ENCODE assay signal across 14 cellular contexts in the genomic region with DNA sequence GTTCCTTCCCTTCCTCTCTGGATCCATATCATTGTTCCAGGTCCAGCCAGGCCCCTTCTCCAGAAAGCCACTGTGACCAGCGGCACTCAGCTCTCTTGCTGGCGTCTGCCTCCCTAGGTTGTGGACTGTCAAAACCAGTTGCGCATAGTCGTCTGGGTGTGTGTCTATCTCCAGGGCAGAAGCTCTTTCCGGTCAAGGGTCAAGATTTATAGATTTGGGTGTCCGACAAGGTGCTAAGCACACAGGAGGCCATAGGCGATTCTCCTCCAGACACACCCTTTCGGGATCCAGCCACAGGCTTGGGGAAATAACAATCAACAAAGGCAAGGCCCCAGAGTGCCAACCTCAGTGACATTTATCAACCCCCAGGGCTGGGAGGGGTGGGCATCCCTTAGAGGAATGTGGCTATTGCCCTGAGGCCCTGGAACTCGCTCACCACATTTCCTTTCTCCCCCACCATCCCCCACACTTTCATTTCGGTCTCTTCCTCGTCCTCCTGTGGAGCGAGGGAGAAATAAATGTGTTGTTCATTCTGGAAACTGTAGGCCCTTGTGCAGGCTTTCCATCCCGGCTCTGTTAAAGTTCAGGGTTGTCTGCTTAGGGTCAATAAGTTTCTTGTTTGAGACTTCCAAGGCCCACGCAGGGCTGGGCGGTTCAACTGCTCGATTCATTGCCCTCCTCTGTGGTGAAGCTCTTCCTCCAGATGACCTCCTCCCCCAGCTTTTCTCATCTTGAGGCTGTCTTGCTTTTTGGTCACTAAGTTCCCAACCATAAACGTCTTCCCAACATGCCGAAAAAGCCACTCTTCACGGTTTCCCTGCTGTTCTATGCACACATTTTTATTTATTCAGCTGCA. TPM values are rescaled to one million over a fixed set of nuclear protein-coding genes. Genes with fewer than 3 reads are reported as not detected.
DNase-seq lines count a peak whose midpoint lies in the region; ATAC-seq, FAIRE-seq and TF ChIP-seq lines count a peak whose summit lies in the region.
"Had no signal": no experiment of that assay in that cellular context is flagged by ENCODE, and none has a peak within 500 bp of the region (broad histone marks: within the 10 kb centered on the region; RNA-seq: fewer than 3 reads in every experiment).

No MANE protein-coding gene starts in this region.

- H3K4me3 Mint-ChIP-seq in nephron progenitor cell = peak overlapping the region; percentile 6
- no peak overlapping the region for H3K4me3 Mint-ChIP-seq in CD4-positive, alpha-beta memory T cell
- H3K4me3 Mint-ChIP-seq: activated B cell treated with CpG ODN at 0.5 μM for 24 hours; activated naive CD4-positive, alpha-beta T cell treated with anti-CD3 and anti-CD28 coated beads, Interleukin-2, amount 50 U/mL, for 24 hours had no signal

- H3K9me3 Mint-ChIP-seq in nephron progenitor cell = no peaks in the 10 kb centered on the region
- no peaks in the 10 kb centered on the region for H3K9me3 Mint-ChIP-seq in CD4-positive, alpha-beta memory T cell
- H3K9me3 Mint-ChIP-seq: activated B cell treated with CpG ODN at 0.5 μM for 24 hours; activated naive CD4-positive, alpha-beta T cell treated with anti-CD3 and anti-CD28 coated beads, Interleukin-2, amount 50 U/mL, for 24 hours had no signal

- H3K4me1 Mint-ChIP-seq in nephron progenitor cell = peaks cover 76% of the 10 kb centered on the region
- no peaks in the 10 kb centered on the region for H3K4me1 Mint-ChIP-seq in CD4-positive, alpha-beta memory T cell
- H3K4me1 Mint-ChIP-seq: activated B cell treated with CpG ODN at 0.5 μM for 24 hours; activated naive CD4-positive, alpha-beta T cell treated with anti-CD3 and anti-CD28 coated beads, Interleukin-2, amount 50 U/mL, for 24 hours had no signal

- ATAC-seq in left ventricle myocardium superior (peak; percentile 29), GM18505 (IDR thresholded peaks at IDR 0.05; ENCODE audit: unreplicated experiment) (no peak)

- FAIRE-seq in endometrium (lab: Jason Lieb, UNC) = peak; percentile 65
- FAIRE-seq: islet of Langerhans had no signal

- DNase-seq in left ventricle myocardium superior (no peak), cardiac septum (ENCODE audit: low spot score) (no peak), nephron progenitor cell (no peak), uterus (peak in 1 of 2 donors; percentile 37), SHP77 treated with DMSO at 0.1 percent for 48 hours (lab: John Stamatoyannopoulos, UW) (no peak)
- no peak for DNase-seq in CD4-positive, alpha-beta memory T cell
- DNase-seq: activated B cell treated with CpG ODN at 0.5 μM for 24 hours; GDM1; NCI-H226; stimulated activated CD4-positive, alpha-beta T cell treated with anti-CD3 and anti-CD28 coated beads, Interleukin-2, amount 100 ng/mL, for 48 hours had no signal

- no peaks in the 10 kb centered on the region for H3K36me3 ChIP-seq in uterus
- no peaks in the 10 kb centered on the region for H3K36me3 ChIP-seq in CD4-positive, alpha-beta memory T cell (ENCODE audit: insufficient read depth, low read length)

- CTCF ChIA-PET in CD4-positive, alpha-beta memory T cell (lab: Charles Lee; ENCODE audit: partially characterized antibody) = no interaction called here

- H3K4me1 ChIP-seq in uterus = peaks cover 13 to 14% of the 10 kb centered on the region in 2 donors
- H3K4me1 ChIP-seq in CD4-positive, alpha-beta memory T cell (ENCODE audit: insufficient read depth, low read length) = no peaks in the 10 kb centered on the region

- intact Hi-C loops in left ventricle myocardium superior (cut with micrococcal nuclease) = no loop called here
- intact Hi-C loops in cardiac septum (cut with DNase I) = no loop called here
- intact Hi-C loops in uterus (cut with DNase I; ENCODE audit: low total_unique reads) = no loop called here
- intact Hi-C loops in CD4-positive, alpha-beta memory T cell (cut with micrococcal nuclease) = no loop called here

- no peaks in the 10 kb centered on the region for H3K27me3 ChIP-seq in uterus
- no peaks in the 10 kb centered on the region for H3K27me3 ChIP-seq in CD4-positive, alpha-beta memory T cell (ENCODE audit: insufficient read depth, low read length)

- no peaks in the 10 kb centered on the region for H3K36me3 Mint-ChIP-seq in nephron progenitor cell (ENCODE audit: low read depth)
- H3K36me3 Mint-ChIP-seq in CD4-positive, alpha-beta memory T cell = no peaks in the 10 kb centered on the region
- H3K36me3 Mint-ChIP-seq: activated naive CD4-positive, alpha-beta T cell treated with anti-CD3 and anti-CD28 coated beads, Interleukin-2, amount 50 U/mL, for 24 hours had no signal

- peak overlapping the region; percentile 78 to 79 for H3K27ac ChIP-seq in uterus
- H3K27ac ChIP-seq in CD4-positive, alpha-beta memory T cell (ENCODE audit: low read depth, low read length) = no peak overlapping the region

- no peaks in the 10 kb centered on the region for H3K27me3 Mint-ChIP-seq in nephron progenitor cell (ENCODE audit: low read depth, poor library complexity)
- peaks cover 2 to 6% of the 10 kb centered on the region in 2 donors for H3K27me3 Mint-ChIP-seq in CD4-positive, alpha-beta memory T cell
- H3K27me3 Mint-ChIP-seq: activated naive CD4-positive, alpha-beta T cell treated with anti-CD3 and anti-CD28 coated beads, Interleukin-2, amount 50 U/mL, for 24 hours had no signal

- peak overlapping the region; percentile 64 for H3K27ac Mint-ChIP-seq in nephron progenitor cell
- no peak overlapping the region for H3K27ac Mint-ChIP-seq in CD4-positive, alpha-beta memory T cell
- H3K27ac Mint-ChIP-seq: activated B cell treated with CpG ODN at 0.5 μM for 24 hours; activated naive CD4-positive, alpha-beta T cell treated with anti-CD3 and anti-CD28 coated beads, Interleukin-2, amount 50 U/mL, for 24 hours had no signal

- no peak for TF ChIP-seq POLR2A in uterus (IDR thresholded peaks at IDR 0.05)
- no peak for TF ChIP-seq POLR2A in GM18505 (IDR thresholded peaks at IDR 0.05; ENCODE audit: borderline replicate concordance, extremely low read depth, insufficient read depth, insufficient read length)

- no peaks in the 10 kb centered on the region for H3K9me3 ChIP-seq in uterus
- no peaks in the 10 kb centered on the region for H3K9me3 ChIP-seq in CD4-positive, alpha-beta memory T cell (ENCODE audit: control insufficient read depth in 1 of 2, low read length in 2 of 2)

- POLR2A ChIA-PET in CD4-positive, alpha-beta memory T cell (lab: Charles Lee; ENCODE audit: partially characterized antibody) = no interaction called here

- no peak for TF ChIP-seq CTCF in nephron progenitor cell (IDR thresholded peaks at IDR 0.05)
- TF ChIP-seq CTCF in uterus (IDR thresholded peaks at IDR 0.05) = no peak

- no peak overlapping the region for H3K4me3 ChIP-seq in uterus
- no peak overlapping the region for H3K4me3 ChIP-seq in CD4-positive, alpha-beta memory T cell (ENCODE audit: low read length in 2 of 2)

RNA-seq across cellular contexts. Expression of gene AFAP1L2, which starts 57.9 kb away (rescaled TPM):
- total RNA-seq in left ventricle myocardium superior (4.5 TPM), cardiac septum (3.9 TPM), uterus (10 to 100 TPM; 28.4 to 86.6 (median 48.6) TPM)
- 1 to 10 TPM; 2.5 to 4.3 TPM for total RNA-seq in CD4-positive, alpha-beta memory T cell
- 1 to 10 TPM in 1 of 2 donors, under 1 TPM in 1; 0.50 to 2.1 TPM for polyA plus RNA-seq in CD4-positive, alpha-beta memory T cell
